Comparison of ENCODE assay signal across 9 cellular contexts in the genomic region with DNA sequence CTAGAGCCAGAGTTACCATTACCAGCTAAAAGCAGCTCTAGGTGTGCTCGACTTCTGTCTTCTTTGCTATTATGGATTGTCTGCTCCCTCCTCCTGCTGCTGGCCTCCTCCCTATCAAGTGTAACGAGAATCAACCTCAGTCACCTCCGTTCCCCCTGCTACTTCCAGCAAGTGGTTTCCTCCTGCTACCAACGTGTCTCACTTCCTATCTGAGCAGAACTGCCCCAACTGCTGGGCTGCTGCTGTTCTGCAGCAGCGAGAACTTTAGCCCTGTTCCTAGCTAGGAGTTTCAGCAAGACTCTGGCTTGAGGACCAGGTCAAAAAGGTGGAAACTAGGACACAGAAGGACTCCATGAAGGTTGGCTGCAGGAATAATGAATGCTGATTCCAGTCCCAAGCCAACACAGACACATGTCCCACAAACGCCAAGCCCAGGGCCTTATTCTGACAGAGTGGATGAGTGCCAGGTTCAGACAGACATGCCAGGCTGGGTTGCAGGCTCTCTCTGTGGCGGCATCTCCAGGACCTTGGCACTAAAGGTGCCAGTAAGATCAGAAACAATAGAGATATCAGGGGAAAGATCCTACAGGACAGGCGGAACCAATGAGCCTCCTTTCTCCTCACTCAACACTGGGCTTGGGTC. TPM values are rescaled to one million over a fixed set of nuclear protein-coding genes. Genes with fewer than 3 reads are reported as not detected.
A peak's percentile ranks its signal among the peaks of the same experiment; 100 is the strongest.
DNase-seq lines count a peak whose midpoint lies in the region; ATAC-seq and TF ChIP-seq lines count a peak whose summit lies in the region.
"Had no signal": no experiment of that assay in that cellular context is flagged by ENCODE, and none has a peak within 500 bp of the region (broad histone marks: within the 10 kb centered on the region; RNA-seq: fewer than 3 reads in every experiment).

No MANE protein-coding gene starts in this region.

- peak overlapping the region; percentile 82 for H3K27ac ChIP-seq in epithelial cell of prostate
- H3K27ac ChIP-seq in thymus (ENCODE audit: low read depth): peak overlapping the region; percentile 86

- H3K27me3 Mint-ChIP-seq in T-helper 1 cell treated with Interleukin-12 subunit alpha and Interleukin-12 subunit beta and Interleukin-4 antibody, amounts not matched to agents 30 μg/mL and 1 μg/mL, for 36 hours (ENCODE audit: low read depth): no peaks in the 10 kb centered on the region

- ATAC-seq in HG02759 (IDR thresholded peaks at IDR 0.05; ENCODE audit: unreplicated experiment): peak; percentile 45
- ATAC-seq in HG03457 (IDR thresholded peaks at IDR 0.05; ENCODE audit: unreplicated experiment): no peak
- no peak for ATAC-seq in HG02885 (IDR thresholded peaks at IDR 0.05; ENCODE audit: poor library complexity, unreplicated experiment)

- peak; percentile 24; the same call in 1 of the 2 replicates for TF ChIP-seq CTCF in GM12875 (IDR thresholded peaks at IDR 0.05; ENCODE audit: borderline replicate concordance, insufficient read depth, low read depth, low read length)

- H3K36me3 ChIP-seq in thymus (ENCODE audit: control insufficient read depth, insufficient read depth): peaks cover 13% of the 10 kb centered on the region

- H3K27ac Mint-ChIP-seq in T-helper 1 cell treated with Interleukin-12 subunit alpha and Interleukin-12 subunit beta and Interleukin-4 antibody, amounts not matched to agents 30 μg/mL and 1 μg/mL, for 36 hours: peak overlapping the region; percentile 87
- H3K27ac Mint-ChIP-seq: brain had no signal

- H3K4me3 ChIP-seq in GM12875 (ENCODE audit: low read depth, low read length) (no peak overlapping the region), thymus (ENCODE audit: low read length) (peak overlapping the region; percentile 32)

- H3K9me3 Mint-ChIP-seq in T-helper 1 cell treated with Interleukin-12 subunit alpha and Interleukin-12 subunit beta and Interleukin-4 antibody, amounts not matched to agents 30 μg/mL and 1 μg/mL, for 36 hours: no peaks in the 10 kb centered on the region
- H3K9me3 Mint-ChIP-seq: brain had no signal

- WGBS in thymus: 21% methylated on average over 8 of the region's 8 CpGs

- DNase-seq in epithelial cell of prostate (ENCODE audit: low read depth, low spot score): no peak
- DNase-seq in NCI-H526 treated with DMSO at 0.1 percent for 48 hours (lab: John Stamatoyannopoulos, UW): no peak

- peaks cover 52% of the 10 kb centered on the region for H3K36me3 Mint-ChIP-seq in T-helper 1 cell treated with Interleukin-12 subunit alpha and Interleukin-12 subunit beta and Interleukin-4 antibody, amounts not matched to agents 30 μg/mL and 1 μg/mL, for 36 hours (ENCODE audit: low read depth)

- no peaks in the 10 kb centered on the region for H3K27me3 ChIP-seq in thymus (ENCODE audit: control insufficient read depth, insufficient read depth)

- no peaks in the 10 kb centered on the region for H3K9me3 ChIP-seq in thymus (ENCODE audit: control insufficient read depth)

- peaks cover 58% of the 10 kb centered on the region for H3K4me1 Mint-ChIP-seq in T-helper 1 cell treated with Interleukin-12 subunit alpha and Interleukin-12 subunit beta and Interleukin-4 antibody, amounts not matched to agents 30 μg/mL and 1 μg/mL, for 36 hours (ENCODE audit: low read depth)

- H3K4me3 Mint-ChIP-seq in T-helper 1 cell treated with Interleukin-12 subunit alpha and Interleukin-12 subunit beta and Interleukin-4 antibody, amounts not matched to agents 30 μg/mL and 1 μg/mL, for 36 hours: peak overlapping the region; percentile 67

- peaks cover 67% of the 10 kb centered on the region for H3K4me1 ChIP-seq in thymus (ENCODE audit: control insufficient read depth, insufficient read depth, low read length)

RNA-seq across cellular contexts. Expression of gene CD34, which starts 46.9 kb away (rescaled TPM):
- polyA plus RNA-seq in thymus: 14.5 TPM
